14 cellular contexts compared by ENCODE assay signal in genomic region chr5:115588640-115589039, GRCh38.
"Had no signal": no experiment of that assay in that cellular context is flagged by ENCODE, and none has a peak within 500 bp of the region (broad histone marks: within the 10 kb centered on the region; RNA-seq: fewer than 3 reads in every experiment).

No MANE protein-coding gene starts in this region.

- H3K9me3 ChIP-seq: colonic mucosa, prostate gland, testis, upper lobe of right lung had no signal

- H3K9me3 Mint-ChIP-seq: activated B cell treated with CpG ODN at 0.5 μM for 24 hours; activated CD4-positive, alpha-beta T cell treated with anti-CD3 and anti-CD28 coated beads, Interleukin-2, amount 10 ng/mL, durations not matched to agents 7 days and 5 days; activated naive CD4-positive, alpha-beta T cell treated with anti-CD3 and anti-CD28 coated beads for 36 hours; nephron progenitor cell; stimulated activated naive CD8-positive, alpha-beta T cell treated with anti-CD3 and anti-CD28 coated beads, Interleukin-15, Interleukin-2, amounts not matched to agents 100 ng/mL and 50 ng/mL, for 24 hours had no signal

- ATAC-seq: foreskin keratinocyte, left lobe of liver, upper lobe of right lung had no signal

- H3K4me3 Mint-ChIP-seq: activated B cell treated with CpG ODN at 0.5 μM for 24 hours; activated CD4-positive, alpha-beta T cell treated with anti-CD3 and anti-CD28 coated beads, Interleukin-2, amount 10 ng/mL, durations not matched to agents 7 days and 5 days; activated naive CD4-positive, alpha-beta T cell treated with anti-CD3 and anti-CD28 coated beads for 36 hours; nephron progenitor cell; stimulated activated naive CD8-positive, alpha-beta T cell treated with anti-CD3 and anti-CD28 coated beads, Interleukin-15, Interleukin-2, amounts not matched to agents 100 ng/mL and 50 ng/mL, for 24 hours had no signal

- H3K27ac ChIP-seq: colonic mucosa, foreskin keratinocyte, prostate gland, testis, upper lobe of right lung had no signal

- DNase-seq: activated B cell treated with CpG ODN at 0.5 μM for 24 hours; activated CD4-positive, alpha-beta T cell treated with anti-CD3 and anti-CD28 coated beads, Interleukin-2, amount 10 ng/mL, durations not matched to agents 7 days and 5 days; activated CD8-positive, alpha-beta memory T cell treated with anti-CD3 and anti-CD28 coated beads for 24 hours; activated naive CD4-positive, alpha-beta T cell treated with anti-CD3 and anti-CD28 coated beads for 36 hours; colonic mucosa; foreskin keratinocyte; head of caudate nucleus; nephron progenitor cell; stimulated activated CD4-positive, alpha-beta T cell treated with anti-CD3 and anti-CD28 coated beads, Interleukin-4, amount 100 ng/mL, for 24 hours; testis; upper lobe of right lung had no signal

- H3K4me1 Mint-ChIP-seq: activated B cell treated with CpG ODN at 0.5 μM for 24 hours; activated CD4-positive, alpha-beta T cell treated with anti-CD3 and anti-CD28 coated beads, Interleukin-2, amount 10 ng/mL, durations not matched to agents 7 days and 5 days; nephron progenitor cell had no signal

- H3K4me3 ChIP-seq: colonic mucosa, prostate gland, testis, upper lobe of right lung had no signal

- H3K27me3 Mint-ChIP-seq: activated B cell treated with CpG ODN at 0.5 μM for 24 hours; stimulated activated naive CD8-positive, alpha-beta T cell treated with anti-CD3 and anti-CD28 coated beads, Interleukin-15, Interleukin-2, amounts not matched to agents 100 ng/mL and 50 ng/mL, for 24 hours had no signal

- H3K4me1 ChIP-seq: colonic mucosa, foreskin keratinocyte, prostate gland, testis, upper lobe of right lung had no signal

- H3K27ac Mint-ChIP-seq: activated B cell treated with CpG ODN at 0.5 μM for 24 hours; activated CD4-positive, alpha-beta T cell treated with anti-CD3 and anti-CD28 coated beads, Interleukin-2, amount 10 ng/mL, durations not matched to agents 7 days and 5 days; activated naive CD4-positive, alpha-beta T cell treated with anti-CD3 and anti-CD28 coated beads for 36 hours; nephron progenitor cell; stimulated activated naive CD8-positive, alpha-beta T cell treated with anti-CD3 and anti-CD28 coated beads, Interleukin-15, Interleukin-2, amounts not matched to agents 100 ng/mL and 50 ng/mL, for 24 hours had no signal

- H3K27me3 ChIP-seq: colonic mucosa, foreskin keratinocyte, testis, upper lobe of right lung had no signal
